In the genomic region with DNA sequence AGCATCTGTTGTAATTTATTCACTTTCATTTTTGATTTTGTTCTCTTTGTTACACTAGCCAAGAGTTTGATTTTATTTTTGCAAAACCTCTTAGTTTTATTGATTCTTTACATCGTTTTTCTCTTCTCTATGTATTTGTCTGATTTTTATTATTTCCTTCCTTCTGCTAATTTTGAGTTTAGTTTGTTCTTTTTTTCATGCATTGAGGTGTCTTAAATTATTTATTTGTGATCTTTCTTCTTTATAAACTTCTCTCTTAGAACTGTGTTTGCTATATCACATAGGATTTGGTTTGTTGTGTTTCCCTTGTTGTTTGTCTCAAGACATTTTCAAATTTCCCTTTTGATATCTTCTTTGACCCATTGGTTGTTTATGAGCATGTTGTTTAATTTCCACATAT, we compare ENCODE assay signal across 7 cellular contexts.
"Had no signal": no experiment of that assay in that cellular context is flagged by ENCODE, and none has a peak within 500 bp of the region (broad histone marks: within the 10 kb centered on the region; RNA-seq: fewer than 3 reads in every experiment).

No MANE protein-coding gene starts in this region.

- FAIRE-seq: G401.6, GM12891, GM12892, GM18507, GM19239 had no signal

- DNase-seq: GDM1, GF-D8 had no signal
